In the genomic region with DNA sequence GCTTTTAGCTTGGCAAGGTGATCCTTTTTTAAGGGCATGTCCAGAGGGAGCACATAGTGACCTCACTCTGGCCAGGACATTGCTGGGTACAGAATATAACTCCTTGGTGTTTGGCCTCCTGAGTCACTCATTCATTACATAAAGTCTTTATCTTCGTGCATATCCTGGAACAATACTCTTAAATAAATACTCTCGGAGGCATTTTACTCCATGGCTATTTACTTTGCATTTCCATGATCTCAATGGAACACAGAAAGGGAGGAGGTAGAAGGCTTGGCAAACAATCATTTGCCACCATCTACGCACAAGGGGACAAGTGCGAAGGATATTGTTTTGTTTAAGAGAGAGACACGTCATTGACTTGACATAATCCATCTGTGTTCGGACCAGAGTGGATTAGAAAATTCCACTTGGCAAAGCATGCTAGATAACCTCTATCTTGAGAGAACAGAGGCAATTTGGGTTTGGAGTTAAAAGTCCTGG, we compare ENCODE assay signal across 28 cellular contexts.
DNase-seq lines count a peak whose midpoint lies in the region; ATAC-seq and TF ChIP-seq lines count a peak whose summit lies in the region.
"Had no signal": no experiment of that assay in that cellular context is flagged by ENCODE, and none has a peak within 500 bp of the region (broad histone marks: within the 10 kb centered on the region; RNA-seq: fewer than 3 reads in every experiment).

No MANE protein-coding gene starts in this region.

- intact Hi-C loops in left ventricle myocardium superior (cut with micrococcal nuclease) (no loop called here), Right ventricle myocardium superior (cut with DNase I) (no loop called here), transverse colon (cut with DNase I; ENCODE audit: low total_unique reads) (no loop called here)

- no peak overlapping the region for H3K9ac ChIP-seq in endodermal cell (ENCODE audit: extremely low read depth, low read length, poor library complexity, severe bottlenecking)
- H3K9ac ChIP-seq: BLaER1 treated with 17β-estradiol and CSF1 and Interleukin-3, amounts not matched to agents 10 nM and 100 nM had no signal

- no peaks in the 10 kb centered on the region for H3K36me3 ChIP-seq in endodermal cell (ENCODE audit: control insufficient read depth, insufficient read depth, low read length)
- H3K36me3 ChIP-seq in transverse colon = no peaks in the 10 kb centered on the region
- H3K36me3 ChIP-seq: thoracic aorta had no signal

- H3K9me3 ChIP-seq in endodermal cell (ENCODE audit: control insufficient read depth, low read length) (no peaks in the 10 kb centered on the region), transverse colon (no peaks in the 10 kb centered on the region)
- H3K9me3 ChIP-seq: thoracic aorta had no signal

- 81 to 95% methylated on average over 4 to 6 of the region's 6 CpGs for WGBS in endodermal cell (ENCODE audit: insufficient coverage in 1 of 2, insufficient read length in 1 of 2), 2 experiments
- WGBS in transverse colon (ENCODE audit: low coverage in 1 of 2), 2 donors = 36 to 60% methylated on average over 6 of the region's 6 CpGs

- no peak for TF ChIP-seq EP300 in transverse colon (IDR thresholded peaks at IDR 0.05; ENCODE audit: low read depth)

- H3K27ac ChIP-seq in endodermal cell (ENCODE audit: low read depth, low read length) = no peak overlapping the region
- H3K27ac ChIP-seq in transverse colon = peak overlapping the region in 3 of 4 donors; percentile 24 to 51 (median 35)
- H3K27ac ChIP-seq: BLaER1 treated with 17β-estradiol and CSF1 and Interleukin-3, amounts not matched to agents 10 nM and 100 nM; thoracic aorta had no signal

- H3K27me3 Mint-ChIP-seq in endodermal cell (ENCODE audit: insufficient read depth) = no peaks in the 10 kb centered on the region
- H3K27me3 Mint-ChIP-seq: naive thymus-derived CD8-positive, alpha-beta T cell had no signal

- TF ChIP-seq POLR2A in transverse colon (IDR thresholded peaks at IDR 0.05) = no peak

- in situ Hi-C loops in transverse colon (cut with MboI; ENCODE audit: low pct_ligation_motif_present in 1 of 4, low pct_unique_long_range_greater_than_20kb in 1 of 4, low sequenced_read_pairs in 3 of 4) = no loop called here

- DNase-seq in left ventricle myocardium superior (no peak), Right ventricle myocardium superior (no peak), NCI-H526 (lab: John Stamatoyannopoulos, UW) (peak; percentile 21 to 44), endodermal cell (no peak), transverse colon (peak; percentile 27), NCI-H2081 treated with DMSO at 0.1 percent for 48 hours (lab: John Stamatoyannopoulos, UW) (no peak), ecto neural progenitor cell (ENCODE audit: low spot score) (no peak)
- DNase-seq: ACHN; activated CD4-positive, alpha-beta T cell treated with anti-CD3 and anti-CD28 coated beads, Interleukin-2, amount 50 U/mL, for 1 hour; activated CD8-positive, alpha-beta memory T cell treated with anti-CD3 and anti-CD28 coated beads, Interleukin-2, amount 50 U/mL, for 48 hours; activated effector memory CD4-positive, alpha-beta T cell treated with anti-CD3 and anti-CD28 coated beads, Interleukin-2, amount 50 U/mL, for 16 hours; caudate nucleus; erythroblast; foreskin melanocyte; GDM1; hypothalamus; kidney; mesenchymal stem cell; naive thymus-derived CD8-positive, alpha-beta T cell; NCI-H187; NCI-H82; OCI-M1 had no signal

- TF ChIP-seq CTCF in endodermal cell (conservative IDR thresholded peaks at IDR 0.05) = no peak
- TF ChIP-seq CTCF in transverse colon (IDR thresholded peaks at IDR 0.05) = no peak

- H3K27me3 ChIP-seq in endodermal cell (ENCODE audit: control insufficient read depth, insufficient read depth, low read length, poor library complexity, severe bottlenecking) (no peaks in the 10 kb centered on the region), transverse colon (no peaks in the 10 kb centered on the region)
- H3K27me3 ChIP-seq: BLaER1 treated with 17β-estradiol and CSF1 and Interleukin-3, amounts not matched to agents 10 nM and 100 nM had no signal

- no peak overlapping the region for H3K27ac Mint-ChIP-seq in endodermal cell
- H3K27ac Mint-ChIP-seq: stimulated activated effector memory CD8-positive, alpha-beta T cell treated with anti-CD3 and anti-CD28 coated beads, Interleukin-12 subunit alpha, Interleukin-12 subunit beta, amount 100 ng/mL, for 72 hours; T-helper 1 cell treated with Interleukin-12 subunit alpha and Interleukin-12 subunit beta and Interleukin-4 antibody, amounts not matched to agents 30 μg/mL and 1 μg/mL, for 36 hours had no signal

- no peak overlapping the region for H3K4me3 Mint-ChIP-seq in endodermal cell
- H3K4me3 Mint-ChIP-seq: naive thymus-derived CD8-positive, alpha-beta T cell; stimulated activated effector memory CD8-positive, alpha-beta T cell treated with anti-CD3 and anti-CD28 coated beads, Interleukin-12 subunit alpha, Interleukin-12 subunit beta, amount 100 ng/mL, for 72 hours; T-helper 1 cell treated with Interleukin-12 subunit alpha and Interleukin-12 subunit beta and Interleukin-4 antibody, amounts not matched to agents 30 μg/mL and 1 μg/mL, for 36 hours had no signal

- H3K4me1 Mint-ChIP-seq in endodermal cell = peaks cover 20% of the 10 kb centered on the region
- H3K4me1 Mint-ChIP-seq: stimulated activated effector memory CD8-positive, alpha-beta T cell treated with anti-CD3 and anti-CD28 coated beads, Interleukin-12 subunit alpha, Interleukin-12 subunit beta, amount 100 ng/mL, for 72 hours had no signal

- H3K4me3 ChIP-seq in endodermal cell (ENCODE audit: low read length) (peak overlapping the region; percentile 27), transverse colon (no peak overlapping the region)
- H3K4me3 ChIP-seq: BLaER1 treated with 17β-estradiol and CSF1 and Interleukin-3, amounts not matched to agents 10 nM and 100 nM; K562; thoracic aorta had no signal

- ATAC-seq in left ventricle myocardium superior (peak; percentile 21), Right ventricle myocardium superior (ENCODE audit: poor library complexity) (no peak), GM18870 (IDR thresholded peaks at IDR 0.05; ENCODE audit: unreplicated experiment) (no peak)
- ATAC-seq: K562; naive thymus-derived CD8-positive, alpha-beta T cell; stimulated activated effector memory CD8-positive, alpha-beta T cell treated with anti-CD3 and anti-CD28 coated beads, Interleukin-12 subunit alpha, Interleukin-12 subunit beta, amount 100 ng/mL, for 72 hours had no signal

- H3K36me3 Mint-ChIP-seq in endodermal cell (ENCODE audit: low read depth) = no peaks in the 10 kb centered on the region
- H3K36me3 Mint-ChIP-seq: naive thymus-derived CD8-positive, alpha-beta T cell; stimulated activated effector memory CD8-positive, alpha-beta T cell treated with anti-CD3 and anti-CD28 coated beads, Interleukin-12 subunit alpha, Interleukin-12 subunit beta, amount 100 ng/mL, for 72 hours had no signal

- no peaks in the 10 kb centered on the region for H3K9me3 Mint-ChIP-seq in endodermal cell
- H3K9me3 Mint-ChIP-seq: T-helper 1 cell treated with Interleukin-12 subunit alpha and Interleukin-12 subunit beta and Interleukin-4 antibody, amounts not matched to agents 30 μg/mL and 1 μg/mL, for 36 hours had no signal

- H3K4me1 ChIP-seq in endodermal cell (ENCODE audit: control insufficient read depth, insufficient read depth, low read length) (no peaks in the 10 kb centered on the region), transverse colon (peaks cover 0 to 6% (median 4%) of the 10 kb centered on the region in 4 donors)

Comparison
In these comparisons a context has a peak if more than half of its experiments do, and no peak if none do; other contexts are left out.
1. DNase-seq: peak in NCI-H526 (2 of 2) and transverse colon (single experiment); none in left ventricle myocardium superior (single experiment), Right ventricle myocardium superior (single experiment), endodermal cell (single experiment), NCI-H2081 treated with DMSO at 0.1 percent for 48 hours (single experiment) and ecto neural progenitor cell (single experiment).